In genomic region chr1:61230523-61230922, GRCh38 we compare ENCODE assay signal across 10 cellular contexts.
"Had no signal": no experiment of that assay in that cellular context is flagged by ENCODE, and none has a peak within 500 bp of the region (broad histone marks: within the 10 kb centered on the region; RNA-seq: fewer than 3 reads in every experiment).

No MANE protein-coding gene starts in this region.

- H3K9me3 Mint-ChIP-seq: activated CD4-positive, alpha-beta T cell treated with anti-CD3 and anti-CD28 coated beads, Interleukin-2, amount 10 ng/mL, durations not matched to agents 24 days and 14 days; activated naive CD4-positive, alpha-beta T cell treated with anti-CD3 and anti-CD28 coated beads, Interleukin-2, amount 10 ng/mL, durations not matched to agents 7 days and 5 days had no signal

- H3K4me3 Mint-ChIP-seq: activated CD4-positive, alpha-beta T cell treated with anti-CD3 and anti-CD28 coated beads, Interleukin-2, amount 10 ng/mL, durations not matched to agents 24 days and 14 days; activated naive CD4-positive, alpha-beta T cell treated with anti-CD3 and anti-CD28 coated beads, Interleukin-2, amount 10 ng/mL, durations not matched to agents 7 days and 5 days had no signal

- H3K27me3 ChIP-seq: tibial artery had no signal

- DNase-seq: activated CD4-positive, alpha-beta T cell treated with anti-CD3 and anti-CD28 coated beads, Interleukin-2, amount 10 ng/mL, durations not matched to agents 24 days and 14 days; activated CD8-positive, alpha-beta memory T cell treated with anti-CD3 and anti-CD28 coated beads for 24 hours; activated naive CD4-positive, alpha-beta T cell treated with anti-CD3 and anti-CD28 coated beads, Interleukin-2, amount 10 ng/mL, durations not matched to agents 7 days and 5 days; effector memory CD4-positive, alpha-beta T cell; erythroblast; left cardiac atrium; T-helper 1 cell; tibial artery had no signal

- ATAC-seq: left cardiac atrium had no signal

- H3K36me3 ChIP-seq: tibial artery had no signal

- H3K9me3 ChIP-seq: tibial artery had no signal

- H3K36me3 Mint-ChIP-seq: activated naive CD4-positive, alpha-beta T cell treated with anti-CD3 and anti-CD28 coated beads, Interleukin-2, amount 10 ng/mL, durations not matched to agents 7 days and 5 days had no signal

- H3K4me1 Mint-ChIP-seq: activated CD4-positive, alpha-beta T cell treated with anti-CD3 and anti-CD28 coated beads, Interleukin-2, amount 10 ng/mL, durations not matched to agents 24 days and 14 days; activated naive CD4-positive, alpha-beta T cell treated with anti-CD3 and anti-CD28 coated beads, Interleukin-2, amount 10 ng/mL, durations not matched to agents 7 days and 5 days had no signal

- H3K27me3 Mint-ChIP-seq: activated naive CD4-positive, alpha-beta T cell treated with anti-CD3 and anti-CD28 coated beads, Interleukin-2, amount 10 ng/mL, durations not matched to agents 7 days and 5 days had no signal

- H3K27ac Mint-ChIP-seq: activated CD4-positive, alpha-beta T cell treated with anti-CD3 and anti-CD28 coated beads, Interleukin-2, amount 10 ng/mL, durations not matched to agents 24 days and 14 days; activated naive CD4-positive, alpha-beta T cell treated with anti-CD3 and anti-CD28 coated beads, Interleukin-2, amount 10 ng/mL, durations not matched to agents 7 days and 5 days had no signal

- H3K4me3 ChIP-seq: coronary artery, skin epidermis, tibial artery had no signal

- H3K27ac ChIP-seq: coronary artery, skin epidermis, tibial artery had no signal
